In the genomic region with DNA sequence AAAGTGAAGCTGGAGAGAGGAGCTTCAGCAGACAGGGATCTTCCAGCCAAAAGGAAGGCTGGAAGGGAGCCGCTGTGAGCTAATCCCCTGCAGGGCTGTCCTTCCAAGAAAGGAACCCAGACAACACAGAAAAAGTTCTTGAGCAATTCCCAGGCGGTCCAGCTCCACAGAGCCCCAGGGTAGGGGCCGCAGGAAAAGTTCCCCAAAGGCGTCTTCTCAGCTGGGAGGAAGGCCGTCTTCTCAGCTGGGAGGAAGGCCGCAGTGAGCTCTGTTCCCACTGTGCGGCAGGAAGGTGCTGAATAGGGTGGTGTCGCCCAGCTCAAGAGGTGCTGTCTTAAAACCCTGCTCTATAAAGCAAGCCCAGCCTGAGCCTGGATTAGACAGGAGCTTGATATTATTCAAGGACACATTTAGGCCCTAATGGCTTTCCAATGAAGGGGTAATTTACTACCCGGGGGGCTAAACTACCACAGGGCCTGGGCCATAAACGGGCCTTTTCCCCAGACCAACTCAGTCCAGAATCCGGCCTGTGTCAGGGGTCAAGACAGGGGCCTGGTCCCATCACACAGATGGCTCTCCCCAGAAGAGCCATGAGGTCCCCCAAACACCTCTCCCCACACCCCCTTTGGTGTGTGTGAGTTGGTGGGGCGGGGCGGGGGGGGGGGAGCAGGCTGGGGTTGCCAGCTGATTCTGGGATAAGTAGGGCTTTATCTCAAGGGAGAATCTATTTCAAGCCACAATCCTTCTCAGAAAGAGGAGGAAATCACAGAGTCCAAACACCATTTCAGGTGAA, we compare ENCODE assay signal across 1 cellular context.
TF ChIP-seq lines count a peak whose summit lies in the region.

No MANE protein-coding gene starts in this region.

TF ChIP-seq in HepG2, 621 proteins besides CTCF, POLR2A, EP300 and RAD21 (continued from another document):
- TF ChIP-seq, protein P1, sequence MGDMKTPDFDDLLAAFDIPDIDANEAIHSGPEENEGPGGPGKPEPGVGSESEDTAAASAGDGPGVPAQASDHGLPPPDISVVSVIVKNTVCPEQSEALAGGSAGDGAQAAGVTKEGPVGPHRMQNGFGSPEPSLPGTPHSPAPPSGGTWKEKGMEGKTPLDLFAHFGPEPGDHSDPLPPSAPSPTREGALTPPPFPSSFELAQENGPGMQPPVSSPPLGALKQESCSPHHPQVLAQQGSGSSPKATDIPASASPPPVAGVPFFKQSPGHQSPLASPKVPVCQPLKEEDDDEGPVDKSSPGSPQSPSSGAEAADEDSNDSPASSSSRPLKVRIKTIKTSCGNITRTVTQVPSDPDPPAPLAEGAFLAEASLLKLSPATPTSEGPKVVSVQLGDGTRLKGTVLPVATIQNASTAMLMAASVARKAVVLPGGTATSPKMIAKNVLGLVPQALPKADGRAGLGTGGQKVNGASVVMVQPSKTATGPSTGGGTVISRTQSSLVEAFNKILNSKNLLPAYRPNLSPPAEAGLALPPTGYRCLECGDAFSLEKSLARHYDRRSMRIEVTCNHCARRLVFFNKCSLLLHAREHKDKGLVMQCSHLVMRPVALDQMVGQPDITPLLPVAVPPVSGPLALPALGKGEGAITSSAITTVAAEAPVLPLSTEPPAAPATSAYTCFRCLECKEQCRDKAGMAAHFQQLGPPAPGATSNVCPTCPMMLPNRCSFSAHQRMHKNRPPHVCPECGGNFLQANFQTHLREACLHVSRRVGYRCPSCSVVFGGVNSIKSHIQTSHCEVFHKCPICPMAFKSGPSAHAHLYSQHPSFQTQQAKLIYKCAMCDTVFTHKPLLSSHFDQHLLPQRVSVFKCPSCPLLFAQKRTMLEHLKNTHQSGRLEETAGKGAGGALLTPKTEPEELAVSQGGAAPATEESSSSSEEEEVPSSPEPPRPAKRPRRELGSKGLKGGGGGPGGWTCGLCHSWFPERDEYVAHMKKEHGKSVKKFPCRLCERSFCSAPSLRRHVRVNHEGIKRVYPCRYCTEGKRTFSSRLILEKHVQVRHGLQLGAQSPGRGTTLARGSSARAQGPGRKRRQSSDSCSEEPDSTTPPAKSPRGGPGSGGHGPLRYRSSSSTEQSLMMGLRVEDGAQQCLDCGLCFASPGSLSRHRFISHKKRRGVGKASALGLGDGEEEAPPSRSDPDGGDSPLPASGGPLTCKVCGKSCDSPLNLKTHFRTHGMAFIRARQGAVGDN (CRISPR knock-in tag; IDR thresholded peaks at IDR 0.05): 0 out of 2 replicates have a peak, but pooled peaks have one; percentile 33
- 0 out of 2 replicates have a peak, but pooled peaks have one; percentile 3 for TF ChIP-seq RXRA (CRISPR knock-in tag; IDR thresholded peaks at IDR 0.05)
- no peak for TF ChIP-seq ZNF746 (CRISPR knock-in tag; IDR thresholded peaks at IDR 0.05)
- TF ChIP-seq, protein P2, sequence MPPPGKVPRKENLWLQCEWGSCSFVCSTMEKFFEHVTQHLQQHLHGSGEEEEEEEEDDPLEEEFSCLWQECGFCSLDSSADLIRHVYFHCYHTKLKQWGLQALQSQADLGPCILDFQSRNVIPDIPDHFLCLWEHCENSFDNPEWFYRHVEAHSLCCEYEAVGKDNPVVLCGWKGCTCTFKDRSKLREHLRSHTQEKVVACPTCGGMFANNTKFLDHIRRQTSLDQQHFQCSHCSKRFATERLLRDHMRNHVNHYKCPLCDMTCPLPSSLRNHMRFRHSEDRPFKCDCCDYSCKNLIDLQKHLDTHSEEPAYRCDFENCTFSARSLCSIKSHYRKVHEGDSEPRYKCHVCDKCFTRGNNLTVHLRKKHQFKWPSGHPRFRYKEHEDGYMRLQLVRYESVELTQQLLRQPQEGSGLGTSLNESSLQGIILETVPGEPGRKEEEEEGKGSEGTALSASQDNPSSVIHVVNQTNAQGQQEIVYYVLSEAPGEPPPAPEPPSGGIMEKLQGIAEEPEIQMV (CRISPR knock-in tag; IDR thresholded peaks at IDR 0.05; ENCODE audit: low read depth): no peak
- TF ChIP-seq PRMT3 (CRISPR knock-in tag; IDR thresholded peaks at IDR 0.05; ENCODE audit: borderline replicate concordance, low read depth): no peak
- 0 out of 2 replicates have a peak, but pooled peaks have one; percentile 34 for TF ChIP-seq ZNF605 (CRISPR knock-in tag; IDR thresholded peaks at IDR 0.05)
- no peak for TF ChIP-seq HOXD1 (CRISPR knock-in tag; IDR thresholded peaks at IDR 0.05)
- TF ChIP-seq ZBTB38 (CRISPR knock-in tag; IDR thresholded peaks at IDR 0.05): peak; percentile 25; the same call in 1 of the 2 replicates
- TF ChIP-seq GPBP1L1 (CRISPR knock-in tag; IDR thresholded peaks at IDR 0.05): no peak
- TF ChIP-seq, protein P3, sequence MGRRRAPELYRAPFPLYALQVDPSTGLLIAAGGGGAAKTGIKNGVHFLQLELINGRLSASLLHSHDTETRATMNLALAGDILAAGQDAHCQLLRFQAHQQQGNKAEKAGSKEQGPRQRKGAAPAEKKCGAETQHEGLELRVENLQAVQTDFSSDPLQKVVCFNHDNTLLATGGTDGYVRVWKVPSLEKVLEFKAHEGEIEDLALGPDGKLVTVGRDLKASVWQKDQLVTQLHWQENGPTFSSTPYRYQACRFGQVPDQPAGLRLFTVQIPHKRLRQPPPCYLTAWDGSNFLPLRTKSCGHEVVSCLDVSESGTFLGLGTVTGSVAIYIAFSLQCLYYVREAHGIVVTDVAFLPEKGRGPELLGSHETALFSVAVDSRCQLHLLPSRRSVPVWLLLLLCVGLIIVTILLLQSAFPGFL (CRISPR knock-in tag; IDR thresholded peaks at IDR 0.05): no peak
- TF ChIP-seq RNF2 (conservative IDR thresholded peaks at IDR 0.05; ENCODE audit: low read depth): no peak
- no peak for TF ChIP-seq ZNF646 (CRISPR knock-in tag; IDR thresholded peaks at IDR 0.05)
- no peak for TF ChIP-seq RORA (CRISPR knock-in tag; IDR thresholded peaks at IDR 0.05)
- TF ChIP-seq SOX6 (IDR thresholded peaks at IDR 0.05): no peak
- TF ChIP-seq SOX6 (CRISPR knock-in tag; IDR thresholded peaks at IDR 0.05): no peak
- TF ChIP-seq HNF4A (CRISPR knock-in tag; IDR thresholded peaks at IDR 0.05): no peak
- TF ChIP-seq E2F5 (CRISPR knock-in tag; conservative IDR thresholded peaks at IDR 0.05): no peak
- TF ChIP-seq NR2C2 (CRISPR knock-in tag; IDR thresholded peaks at IDR 0.05; ENCODE audit: borderline replicate concordance): no peak
- no peak for TF ChIP-seq NFE2L1 (CRISPR knock-in tag; IDR thresholded peaks at IDR 0.05; ENCODE audit: borderline replicate concordance)
TF ChIP-seq in HepG2: peak in this region for 5.
